ENCODE assay signal across 13 cellular contexts in the genomic region with DNA sequence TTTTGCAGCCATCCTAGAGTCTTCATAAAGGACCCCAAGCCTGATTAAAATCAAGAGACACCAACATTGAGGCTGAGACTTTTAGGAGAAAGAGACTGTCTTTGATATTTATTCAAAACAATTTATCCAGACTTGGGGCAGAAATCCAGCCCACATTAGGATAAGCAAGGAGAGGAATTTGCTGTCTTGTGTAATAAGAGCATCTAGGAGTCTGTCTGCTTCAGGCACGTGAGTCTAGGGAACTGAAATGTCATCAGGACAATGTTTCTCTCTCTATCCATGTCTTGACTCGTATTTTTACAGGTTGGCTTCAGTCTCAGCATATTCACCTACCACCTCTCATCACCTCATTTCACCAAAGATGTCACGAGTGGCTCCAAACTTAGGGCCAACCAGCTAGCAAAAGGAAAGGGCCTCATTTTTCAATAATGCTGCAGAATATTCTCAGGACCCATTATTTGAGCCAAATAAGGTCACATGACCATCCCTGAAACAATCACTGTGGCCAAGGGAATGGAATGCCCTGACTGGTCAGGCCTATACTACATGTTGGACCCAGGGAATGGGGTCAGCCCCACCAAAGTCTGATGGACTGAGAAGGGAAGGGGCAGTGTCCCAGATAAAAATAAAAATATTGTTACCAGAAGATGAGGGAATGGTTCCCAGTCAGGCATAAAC.
"Had no signal": no experiment of that assay in that cellular context is flagged by ENCODE, and none has a peak within 500 bp of the region (broad histone marks: within the 10 kb centered on the region; RNA-seq: fewer than 3 reads in every experiment).

No MANE protein-coding gene starts in this region.

- H3K4me1 Mint-ChIP-seq: stimulated activated naive CD8-positive, alpha-beta T cell treated with anti-CD3 and anti-CD28 coated beads, Interleukin-15, amount 100 ng/mL, for 72 hours had no signal

- H3K27me3 ChIP-seq: breast epithelium, esophagus muscularis mucosa had no signal

- H3K27me3 Mint-ChIP-seq: stimulated activated naive CD8-positive, alpha-beta T cell treated with anti-CD3 and anti-CD28 coated beads, Interleukin-15, amount 100 ng/mL, for 72 hours had no signal

- H3K9me3 Mint-ChIP-seq: natural killer cell; stimulated activated naive CD8-positive, alpha-beta T cell treated with anti-CD3 and anti-CD28 coated beads, Interleukin-15, amount 100 ng/mL, for 72 hours had no signal

- H3K36me3 ChIP-seq: breast epithelium had no signal

- DNase-seq: activated naive CD4-positive, alpha-beta T cell treated with anti-CD3 and anti-CD28 coated beads, Interleukin-2, amount 50 U/mL, for 16 hours; activated T-cell treated with anti-CD3 and anti-CD28 coated beads, Interleukin-2, amount 50 U/mL, for 1 hour; amygdala; hypothalamus; left colon; mammary epithelial cell; natural killer cell; occipital lobe; stimulated activated CD4-positive, alpha-beta T cell treated with anti-CD3 and anti-CD28 coated beads, Interleukin-4, amount 100 ng/mL, for 24 hours; stimulated activated naive CD8-positive, alpha-beta T cell treated with anti-CD3 and anti-CD28 coated beads, Interleukin-15, amount 100 ng/mL, for 72 hours had no signal

- H3K4me1 ChIP-seq: breast epithelium had no signal

- ATAC-seq: left colon; natural killer cell; stimulated activated naive CD8-positive, alpha-beta T cell treated with anti-CD3 and anti-CD28 coated beads, Interleukin-15, amount 100 ng/mL, for 72 hours had no signal

- H3K4me3 ChIP-seq: breast epithelium, esophagus muscularis mucosa, thoracic aorta had no signal

- H3K27ac ChIP-seq: esophagus muscularis mucosa, thoracic aorta had no signal

- H3K27ac Mint-ChIP-seq: natural killer cell; stimulated activated naive CD8-positive, alpha-beta T cell treated with anti-CD3 and anti-CD28 coated beads, Interleukin-15, amount 100 ng/mL, for 72 hours had no signal

- H3K9me3 ChIP-seq: breast epithelium, esophagus muscularis mucosa, thoracic aorta had no signal

- H3K4me3 Mint-ChIP-seq: natural killer cell; stimulated activated naive CD8-positive, alpha-beta T cell treated with anti-CD3 and anti-CD28 coated beads, Interleukin-15, amount 100 ng/mL, for 72 hours had no signal
